In genomic region chr11:3795131-3796092, GRCh38 we compare ENCODE assay signal across 8 cellular contexts. TPM values are rescaled to one million over a fixed set of nuclear protein-coding genes. Genes with fewer than 3 reads are reported as not detected.
DNase-seq lines count a peak whose midpoint lies in the region; ATAC-seq and TF ChIP-seq lines count a peak whose summit lies in the region.

No MANE protein-coding gene starts in this region.

- peak overlapping the region; percentile 89 to 90 for H3K9ac ChIP-seq in liver (ENCODE audit: low read depth in 1 of 2, low read length in 2 of 2)

- no peak for ATAC-seq in activated T-cell treated with anti-CD3 and anti-CD28 coated beads, Interleukin-2, amount 50 U/mL, for 72 hours (replicated peaks in 1 of 2)
- no peak for ATAC-seq in omental fat pad (ENCODE audit: low FRiP score)

- H3K4me3 Mint-ChIP-seq in activated T-cell treated with anti-CD3 and anti-CD28 coated beads, Interleukin-2, amount 50 U/mL, for 72 hours, result peak overlapping the region; percentile 92 to 98

- intact Hi-C loops in ascending aorta (cut with DNase I), result loop anchor here (2.0 kb wide), 1 partner anchor 373 kb away; no protein-coding TSS in a partner anchor

- H3K27ac Mint-ChIP-seq in activated T-cell treated with anti-CD3 and anti-CD28 coated beads, Interleukin-2, amount 50 U/mL, for 72 hours, result peak overlapping the region; percentile 99

- no peak for TF ChIP-seq CTCF in ascending aorta (IDR thresholded peaks at IDR 0.05)
- no peak for TF ChIP-seq CTCF in liver (IDR thresholded peaks at IDR 0.05; ENCODE audit: low read depth, low read length, missing input control)
- TF ChIP-seq CTCF in omental fat pad (IDR thresholded peaks at IDR 0.05), result no peak

- H3K36me3 Mint-ChIP-seq in activated T-cell treated with anti-CD3 and anti-CD28 coated beads, Interleukin-2, amount 50 U/mL, for 72 hours (ENCODE audit: insufficient read depth in 2 of 2), result peaks cover 12 to 29% of the 10 kb centered on the region in 2 donors

- WGBS in liver, result 89% methylated on average over 8 of the region's 8 CpGs
- WGBS in thymus, result 94% methylated on average over 8 of the region's 8 CpGs

- no peaks in the 10 kb centered on the region for H3K27me3 Mint-ChIP-seq in activated T-cell treated with anti-CD3 and anti-CD28 coated beads, Interleukin-2, amount 50 U/mL, for 72 hours (ENCODE audit: low read depth)

- H3K9me3 ChIP-seq in ascending aorta (no peaks in the 10 kb centered on the region), liver (ENCODE audit: control insufficient read depth in 4 of 4, low read length in 3 of 4) (no peaks in the 10 kb centered on the region), thymus (ENCODE audit: control insufficient read depth) (no peaks in the 10 kb centered on the region)

- peaks cover 70% of the 10 kb centered on the region for H3K4me1 Mint-ChIP-seq in activated T-cell treated with anti-CD3 and anti-CD28 coated beads, Interleukin-2, amount 50 U/mL, for 72 hours (ENCODE audit: low read depth)

- DNase-seq in activated T-cell treated with anti-CD3 and anti-CD28 coated beads, Interleukin-2, amount 50 U/mL, for 72 hours, result no peak
- DNase-seq in activated T-cell treated with anti-CD3 and anti-CD28 coated beads, Interleukin-2, amount 50 U/mL, for 48 hours, result no peak
- DNase-seq in ascending aorta (ENCODE audit: low spot score in 2 of 2) (no peak), foreskin melanocyte (no peak), omental fat pad (ENCODE audit: low spot score) (no peak), NCI-H510A treated with DMSO at 0.1 percent for 48 hours (lab: John Stamatoyannopoulos, UW) (no peak)

- TF ChIP-seq RAD21 in liver (IDR thresholded peaks at IDR 0.05), result no peak

- H3K4me1 ChIP-seq in ascending aorta (peaks cover 0 to 21% of the 10 kb centered on the region in 2 donors), liver (ENCODE audit: control insufficient read depth in 4 of 4, insufficient read depth in 4 of 4, low read length in 3 of 4) (peaks cover 3 to 24% (median 12%) of the 10 kb centered on the region in 4 donors), thymus (ENCODE audit: control insufficient read depth, insufficient read depth, low read length) (peaks cover 7% of the 10 kb centered on the region)

- peak overlapping the region; percentile 85 to 86 for H3K4me3 ChIP-seq in ascending aorta
- peak overlapping the region in 2 of 3 donors; percentile 75 to 88 for H3K4me3 ChIP-seq in liver (ENCODE audit: low read depth in 1 of 3, low read length in 3 of 3)
- H3K4me3 ChIP-seq in thymus (ENCODE audit: low read length), result peak overlapping the region; percentile 93

- no peaks in the 10 kb centered on the region for H3K9me3 Mint-ChIP-seq in activated T-cell treated with anti-CD3 and anti-CD28 coated beads, Interleukin-2, amount 50 U/mL, for 72 hours

- H3K27me3 ChIP-seq in ascending aorta, result no peaks in the 10 kb centered on the region
- H3K27me3 ChIP-seq in liver (ENCODE audit: control insufficient read depth in 4 of 4, insufficient read depth in 4 of 4, low read length in 3 of 4), result no peaks in the 10 kb centered on the region
- no peaks in the 10 kb centered on the region for H3K27me3 ChIP-seq in thymus (ENCODE audit: control insufficient read depth, insufficient read depth)

- H3K27ac ChIP-seq in ascending aorta (peak overlapping the region in 1 of 2 donors; percentile 95), liver (ENCODE audit: low read depth in 1 of 2, low read length in 2 of 2) (peak overlapping the region; percentile 39 to 89), thymus (ENCODE audit: low read depth) (no peak overlapping the region)

- H3K36me3 ChIP-seq in ascending aorta (peaks cover 5 to 22% of the 10 kb centered on the region in 2 donors), liver (ENCODE audit: control insufficient read depth in 4 of 4, insufficient read depth in 3 of 4, low read depth in 1 of 4, low read length in 3 of 4) (peaks cover 3 to 8% (median 7%) of the 10 kb centered on the region in 4 donors), thymus (ENCODE audit: control insufficient read depth, insufficient read depth) (peaks cover 19% of the 10 kb centered on the region)

TF ChIP-seq in liver, 16 proteins besides CTCF, POLR2A, EP300 and RAD21:
- TF ChIP-seq ATF3 (IDR thresholded peaks at IDR 0.05) (no peak), EGR1 (IDR thresholded peaks at IDR 0.05; ENCODE audit: low read depth in 2 of 2) (no peak), RXRA (IDR thresholded peaks at IDR 0.05) (no peak), FOXA2 (IDR thresholded peaks at IDR 0.05) (no peak), MAX (IDR thresholded peaks at IDR 0.05) (no peak), HNF4A (conservative IDR thresholded peaks at IDR 0.05) (no peak), SP1 (IDR thresholded peaks at IDR 0.05) (no peak), FOXA1 (IDR thresholded peaks at IDR 0.05) (no peak), TAF1 (conservative IDR thresholded peaks at IDR 0.05) (no peak), YY1 (IDR thresholded peaks at IDR 0.05) (no peak), HNF4G (IDR thresholded peaks at IDR 0.05) (no peak), JUND (IDR thresholded peaks at IDR 0.05) (no peak), NR2F2 (IDR thresholded peaks at IDR 0.05) (no peak), GABPA (IDR thresholded peaks at IDR 0.05 in 1 of 2, conservative IDR thresholded peaks at IDR 0.05 in 1 of 2) (no peak)
- TF ChIP-seq, protein P1, sequence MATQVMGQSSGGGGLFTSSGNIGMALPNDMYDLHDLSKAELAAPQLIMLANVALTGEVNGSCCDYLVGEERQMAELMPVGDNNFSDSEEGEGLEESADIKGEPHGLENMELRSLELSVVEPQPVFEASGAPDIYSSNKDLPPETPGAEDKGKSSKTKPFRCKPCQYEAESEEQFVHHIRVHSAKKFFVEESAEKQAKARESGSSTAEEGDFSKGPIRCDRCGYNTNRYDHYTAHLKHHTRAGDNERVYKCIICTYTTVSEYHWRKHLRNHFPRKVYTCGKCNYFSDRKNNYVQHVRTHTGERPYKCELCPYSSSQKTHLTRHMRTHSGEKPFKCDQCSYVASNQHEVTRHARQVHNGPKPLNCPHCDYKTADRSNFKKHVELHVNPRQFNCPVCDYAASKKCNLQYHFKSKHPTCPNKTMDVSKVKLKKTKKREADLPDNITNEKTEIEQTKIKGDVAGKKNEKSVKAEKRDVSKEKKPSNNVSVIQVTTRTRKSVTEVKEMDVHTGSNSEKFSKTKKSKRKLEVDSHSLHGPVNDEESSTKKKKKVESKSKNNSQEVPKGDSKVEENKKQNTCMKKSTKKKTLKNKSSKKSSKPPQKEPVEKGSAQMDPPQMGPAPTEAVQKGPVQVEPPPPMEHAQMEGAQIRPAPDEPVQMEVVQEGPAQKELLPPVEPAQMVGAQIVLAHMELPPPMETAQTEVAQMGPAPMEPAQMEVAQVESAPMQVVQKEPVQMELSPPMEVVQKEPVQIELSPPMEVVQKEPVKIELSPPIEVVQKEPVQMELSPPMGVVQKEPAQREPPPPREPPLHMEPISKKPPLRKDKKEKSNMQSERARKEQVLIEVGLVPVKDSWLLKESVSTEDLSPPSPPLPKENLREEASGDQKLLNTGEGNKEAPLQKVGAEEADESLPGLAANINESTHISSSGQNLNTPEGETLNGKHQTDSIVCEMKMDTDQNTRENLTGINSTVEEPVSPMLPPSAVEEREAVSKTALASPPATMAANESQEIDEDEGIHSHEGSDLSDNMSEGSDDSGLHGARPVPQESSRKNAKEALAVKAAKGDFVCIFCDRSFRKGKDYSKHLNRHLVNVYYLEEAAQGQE (IDR thresholded peaks at IDR 0.05), result no peak
- TF ChIP-seq, protein P2, sequence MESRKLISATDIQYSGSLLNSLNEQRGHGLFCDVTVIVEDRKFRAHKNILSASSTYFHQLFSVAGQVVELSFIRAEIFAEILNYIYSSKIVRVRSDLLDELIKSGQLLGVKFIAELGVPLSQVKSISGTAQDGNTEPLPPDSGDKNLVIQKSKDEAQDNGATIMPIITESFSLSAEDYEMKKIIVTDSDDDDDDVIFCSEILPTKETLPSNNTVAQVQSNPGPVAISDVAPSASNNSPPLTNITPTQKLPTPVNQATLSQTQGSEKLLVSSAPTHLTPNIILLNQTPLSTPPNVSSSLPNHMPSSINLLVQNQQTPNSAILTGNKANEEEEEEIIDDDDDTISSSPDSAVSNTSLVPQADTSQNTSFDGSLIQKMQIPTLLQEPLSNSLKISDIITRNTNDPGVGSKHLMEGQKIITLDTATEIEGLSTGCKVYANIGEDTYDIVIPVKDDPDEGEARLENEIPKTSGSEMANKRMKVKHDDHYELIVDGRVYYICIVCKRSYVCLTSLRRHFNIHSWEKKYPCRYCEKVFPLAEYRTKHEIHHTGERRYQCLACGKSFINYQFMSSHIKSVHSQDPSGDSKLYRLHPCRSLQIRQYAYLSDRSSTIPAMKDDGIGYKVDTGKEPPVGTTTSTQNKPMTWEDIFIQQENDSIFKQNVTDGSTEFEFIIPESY (IDR thresholded peaks at IDR 0.05), result no peak

RNA-seq across cellular contexts. Expression of gene NUP98, which starts 1.9 kb away (rescaled TPM):
- 100 to 1,000 TPM; 141 to 149 TPM for total RNA-seq in activated T-cell treated with anti-CD3 and anti-CD28 coated beads, Interleukin-2, amount 50 U/mL, for 72 hours
- total RNA-seq in ascending aorta (36.3 TPM), liver (10 to 100 TPM; 68.9 to 75.0 TPM), omental fat pad (100 to 1,000 TPM in 2 of 4 donors, 10 to 100 TPM in 2; 73.8 to 205 (median 110) TPM)
- polyA plus RNA-seq in liver (10 to 100 TPM; 10.9 to 18.8 TPM), thymus (23.0 TPM)

RNA-seq across cellular contexts. Expression of gene PGAP2, which starts 12.9 kb away (rescaled TPM):
- 10 to 100 TPM; 37.6 to 45.9 TPM for total RNA-seq in activated T-cell treated with anti-CD3 and anti-CD28 coated beads, Interleukin-2, amount 50 U/mL, for 72 hours
- total RNA-seq in ascending aorta (7.1 TPM), liver (10 to 100 TPM; 11.6 to 12.3 TPM), omental fat pad (10 to 100 TPM in 2 of 4 donors, 1 to 10 TPM in 2; 6.2 to 12.3 (median 10.2) TPM)
- polyA plus RNA-seq in liver (10 to 100 TPM in 1 of 2 donors, 1 to 10 TPM in 1; 10.0 to 14.8 TPM), thymus (24.0 TPM)

RNA-seq across cellular contexts. Expression of gene RHOG, which starts 45.3 kb away (rescaled TPM):
- total RNA-seq in activated T-cell treated with anti-CD3 and anti-CD28 coated beads, Interleukin-2, amount 50 U/mL, for 72 hours, result 100 to 1,000 TPM; 196 to 215 TPM
- total RNA-seq in ascending aorta (60.7 TPM), liver (10 to 100 TPM in 1 of 2 donors, 1 to 10 TPM in 1; 7.4 to 13.8 TPM), omental fat pad (10 to 100 TPM; 53.2 to 90.3 (median 67.8) TPM)
- polyA plus RNA-seq in liver (10 to 100 TPM; 21.9 to 32.9 TPM), thymus (77.3 TPM)
